ENCODE assay signal across 36 cellular contexts in genomic region chr3:8621141-8621540, GRCh38. TPM values are rescaled to one million over a fixed set of nuclear protein-coding genes. Genes with fewer than 3 reads are reported as not detected.
"Had no signal": no experiment of that assay in that cellular context is flagged by ENCODE, and none has a peak within 500 bp of the region (broad histone marks: within the 10 kb centered on the region; RNA-seq: fewer than 3 reads in every experiment).

No MANE protein-coding gene starts in this region.

- H3K27me3 ChIP-seq: ascending aorta, breast epithelium, cardiac muscle cell, gastroesophageal sphincter had no signal

- H3K4me3 ChIP-seq: ascending aorta, breast epithelium, cardiac muscle cell, esophagus squamous epithelium, gastroesophageal sphincter had no signal

- H3K27me3 Mint-ChIP-seq: brain had no signal

- H3K27ac ChIP-seq: breast epithelium, cardiac muscle cell, epithelial cell of prostate, esophagus squamous epithelium, gastroesophageal sphincter, WERI-Rb-1 had no signal

- H3K9me3 ChIP-seq: ascending aorta, esophagus squamous epithelium, gastroesophageal sphincter had no signal

- H3K36me3 Mint-ChIP-seq: activated naive CD4-positive, alpha-beta T cell treated with anti-CD3 and anti-CD28 coated beads, Interleukin-2, amount 10 ng/mL, durations not matched to agents 7 days and 5 days; activated naive CD4-positive, alpha-beta T cell treated with anti-CD3 and anti-CD28 coated beads, Interleukin-2, amount 50 U/mL, for 72 hours; activated naive CD8-positive, alpha-beta T cell treated with anti-CD3 and anti-CD28 coated beads, Interleukin-2, amount 10 ng/mL, durations not matched to agents 7 days and 5 days; T-cell had no signal

- ATAC-seq: activated CD4-positive, CD25-positive, alpha-beta regulatory T cell treated with anti-CD3 and anti-CD28 coated beads, Interleukin-2, amount 50 U/mL, for 24 hours; activated CD8-positive, alpha-beta T cell treated with anti-CD3 and anti-CD28 coated beads for 36 hours; activated naive CD4-positive, alpha-beta T cell treated with anti-CD3 and anti-CD28 coated beads, Interleukin-2, amount 50 U/mL, for 72 hours; activated T-cell treated with anti-CD3 and anti-CD28 coated beads, Interleukin-2, amount 50 U/mL, for 72 hours; gastroesophageal sphincter; T-cell had no signal

- H3K36me3 ChIP-seq: ascending aorta, breast epithelium, cardiac muscle cell, esophagus squamous epithelium, gastroesophageal sphincter, WERI-Rb-1 had no signal

- H3K4me1 ChIP-seq: breast epithelium had no signal

- H3K4me3 Mint-ChIP-seq: activated B cell treated with CpG ODN at 0.5 μM for 24 hours; activated CD8-positive, alpha-beta T cell treated with anti-CD3 and anti-CD28 coated beads for 36 hours; activated naive CD4-positive, alpha-beta T cell treated with anti-CD3 and anti-CD28 coated beads, Interleukin-2, amount 10 ng/mL, durations not matched to agents 7 days and 5 days; activated naive CD8-positive, alpha-beta T cell treated with anti-CD3 and anti-CD28 coated beads, Interleukin-2, amount 10 ng/mL, durations not matched to agents 7 days and 5 days; activated T-cell treated with anti-CD3 and anti-CD28 coated beads, Interleukin-2, amount 50 U/mL, for 24 hours; activated T-cell treated with anti-CD3 and anti-CD28 coated beads, Interleukin-2, amount 50 U/mL, for 72 hours; brain; central memory CD8-positive, alpha-beta T cell; T-cell; T-helper 1 cell treated with Interleukin-12 subunit alpha and Interleukin-12 subunit beta and Interleukin-4 antibody, amounts not matched to agents 30 μg/mL and 1 μg/mL, for 36 hours; T-helper 2 cell treated with Interferon-gamma antibody and Interleukin-4, amounts not matched to agents 5 μg/mL and 100 μg/mL, for 36 hours had no signal

- H3K9me3 Mint-ChIP-seq: activated B cell treated with CpG ODN at 0.5 μM for 24 hours; activated naive CD4-positive, alpha-beta T cell treated with anti-CD3 and anti-CD28 coated beads, Interleukin-2, amount 10 ng/mL, durations not matched to agents 7 days and 5 days; activated naive CD4-positive, alpha-beta T cell treated with anti-CD3 and anti-CD28 coated beads, Interleukin-2, amount 50 U/mL, for 72 hours; activated naive CD8-positive, alpha-beta T cell treated with anti-CD3 and anti-CD28 coated beads, Interleukin-2, amount 10 ng/mL, durations not matched to agents 7 days and 5 days; T-helper 1 cell treated with Interleukin-12 subunit alpha and Interleukin-12 subunit beta and Interleukin-4 antibody, amounts not matched to agents 30 μg/mL and 1 μg/mL, for 36 hours; T-helper 2 cell treated with Interferon-gamma antibody and Interleukin-4, amounts not matched to agents 5 μg/mL and 100 μg/mL, for 36 hours had no signal

- H3K27ac Mint-ChIP-seq: activated B cell treated with CpG ODN at 0.5 μM for 24 hours; activated CD8-positive, alpha-beta T cell treated with anti-CD3 and anti-CD28 coated beads for 36 hours; activated naive CD4-positive, alpha-beta T cell treated with anti-CD3 and anti-CD28 coated beads, Interleukin-2, amount 10 ng/mL, durations not matched to agents 7 days and 5 days; activated naive CD4-positive, alpha-beta T cell treated with anti-CD3 and anti-CD28 coated beads, Interleukin-2, amount 50 U/mL, for 72 hours; activated naive CD8-positive, alpha-beta T cell treated with anti-CD3 and anti-CD28 coated beads, Interleukin-2, amount 10 ng/mL, durations not matched to agents 7 days and 5 days; activated T-cell treated with anti-CD3 and anti-CD28 coated beads, Interleukin-2, amount 50 U/mL, for 24 hours; activated T-cell treated with anti-CD3 and anti-CD28 coated beads, Interleukin-2, amount 50 U/mL, for 72 hours; brain; T-cell; T-helper 1 cell treated with Interleukin-12 subunit alpha and Interleukin-12 subunit beta and Interleukin-4 antibody, amounts not matched to agents 30 μg/mL and 1 μg/mL, for 36 hours; T-helper 2 cell treated with Interferon-gamma antibody and Interleukin-4, amounts not matched to agents 5 μg/mL and 100 μg/mL, for 36 hours had no signal

- DNase-seq: activated B cell treated with CpG ODN at 0.5 μM for 24 hours; activated CD4-positive, alpha-beta T cell treated with anti-CD3 and anti-CD28 coated beads for 48 hours; activated CD4-positive, alpha-beta T cell treated with anti-CD3 and anti-CD28 coated beads, Interleukin-2, amount 50 U/mL, for 1 hour; activated CD4-positive, alpha-beta T cell treated with anti-CD3 and anti-CD28 coated beads, Interleukin-2, amount 50 U/mL, for 48 hours; activated CD8-positive, alpha-beta memory T cell treated with anti-CD3 and anti-CD28 coated beads for 24 hours; activated CD8-positive, alpha-beta T cell treated with anti-CD3 and anti-CD28 coated beads for 36 hours; activated gamma-delta T cell; activated naive CD4-positive, alpha-beta T cell; activated naive CD4-positive, alpha-beta T cell treated with anti-CD3 and anti-CD28 coated beads, Interleukin-2, amount 10 ng/mL, durations not matched to agents 7 days and 5 days; activated naive CD8-positive, alpha-beta T cell treated with anti-CD3 and anti-CD28 coated beads, Interleukin-2, amount 10 ng/mL, durations not matched to agents 7 days and 5 days; activated T-cell treated with anti-CD3 and anti-CD28 coated beads for 4 hours; activated T-cell treated with anti-CD3 and anti-CD28 coated beads, Interleukin-2, amount 50 U/mL, for 24 hours; activated T-cell treated with anti-CD3 and anti-CD28 coated beads, Interleukin-2, amount 50 U/mL, for 72 hours; cortex of kidney; dermis blood vessel endothelial cell; effector CD8-positive, alpha-beta T cell; esophagus squamous epithelium; foreskin melanocyte; SW 1271; WERI-Rb-1 had no signal

RNA-seq across cellular contexts. Expression of gene SSUH2, which starts 23.5 kb away (rescaled TPM):
- total RNA-seq: activated B cell treated with CpG ODN at 0.5 μM for 24 hours; activated naive CD8-positive, alpha-beta T cell treated with anti-CD3 and anti-CD28 coated beads, Interleukin-2, amount 10 ng/mL, durations not matched to agents 7 days and 5 days; ascending aorta; dermis blood vessel endothelial cell; fibroblast of lung; fibroblast of villous mesenchyme; glomerular endothelial cell had no signal
- polyA plus RNA-seq: cardiac muscle cell, endothelial cell of umbilical vein had no signal
